ENCODE assay signal across 8 cellular contexts in the genomic region with DNA sequence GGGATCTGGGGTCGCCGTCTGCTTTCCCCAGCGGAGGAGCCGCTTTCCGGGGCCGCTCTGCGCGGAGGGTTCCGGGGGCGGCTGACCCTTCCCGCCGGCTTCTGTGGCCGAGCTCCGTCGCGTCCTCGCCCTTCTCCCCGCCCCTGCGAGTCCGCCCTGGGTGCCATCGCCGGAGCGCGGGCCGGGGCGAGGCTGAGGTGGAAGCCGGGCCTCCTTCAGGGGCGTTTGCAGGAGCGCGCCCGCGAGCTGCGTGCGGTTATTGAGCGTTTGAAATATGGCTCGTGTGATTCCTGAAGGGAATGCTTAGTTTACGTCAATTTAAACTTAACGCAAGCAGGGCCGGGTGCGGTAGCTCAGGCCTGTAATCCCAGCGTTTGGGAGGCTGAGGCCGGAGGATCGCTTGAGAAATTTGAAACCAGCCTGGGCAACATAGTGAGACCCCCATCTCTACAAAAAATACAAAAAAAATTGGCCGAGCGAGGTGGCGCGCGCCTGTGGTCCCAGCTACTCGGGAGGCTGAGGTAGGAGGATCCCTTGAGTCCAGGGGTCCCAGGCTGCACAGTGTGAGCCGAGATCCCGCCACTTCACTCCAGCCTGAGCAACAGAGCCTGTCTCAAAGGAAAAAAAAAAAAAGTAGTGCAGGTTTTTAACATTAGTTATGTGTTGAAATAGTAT. TPM values are rescaled to one million over a fixed set of nuclear protein-coding genes. Genes with fewer than 3 reads are reported as not detected.
DNase-seq lines count a peak whose midpoint lies in the region; ATAC-seq and TF ChIP-seq lines count a peak whose summit lies in the region.

No MANE protein-coding gene starts in this region.

- peaks cover 7% of the 10 kb centered on the region for H3K36me3 ChIP-seq in right atrium auricular region
- peaks cover 0 to 13% of the 10 kb centered on the region in 2 donors for H3K36me3 ChIP-seq in gastrocnemius medialis

- intact Hi-C loops in gastrocnemius medialis (cut with DNase I; ENCODE audit: low total_unique reads), result loop anchor here (5.0 kb wide), 1 partner anchor 51 kb away; the partner anchor contains the start of gene ANKLE2

- peaks cover 0 to 18% of the 10 kb centered on the region in 2 donors for H3K4me1 ChIP-seq in right atrium auricular region
- peaks cover 16 to 18% of the 10 kb centered on the region in 2 donors for H3K4me1 ChIP-seq in gastrocnemius medialis

- no peak for TF ChIP-seq POLR2A in gastrocnemius medialis (IDR thresholded peaks at IDR 0.05)

- TF ChIP-seq CTCF in AG10803 (conservative IDR thresholded peaks at IDR 0.05; ENCODE audit: low read length) (no peak), HL-60 (IDR thresholded peaks at IDR 0.05; ENCODE audit: insufficient read depth, low read length) (no peak), right atrium auricular region (IDR thresholded peaks at IDR 0.05) (no peak), gastrocnemius medialis (IDR thresholded peaks at IDR 0.05 in 4 of 5, conservative IDR thresholded peaks at IDR 0.05 in 1 of 5) (no peak)

- in situ Hi-C loops in gastrocnemius medialis (cut with MboI; ENCODE audit: low sequenced_read_pairs in 4 of 4), result no loop called here

- H3K9me3 ChIP-seq in right atrium auricular region (no peaks in the 10 kb centered on the region), gastrocnemius medialis (no peaks in the 10 kb centered on the region)

- DNase-seq in AG10803 (ENCODE audit: low read depth), result no peak
- DNase-seq in HL-60 (ENCODE audit: low read depth in 1 of 2, low spot score in 1 of 2), result peak in 1 of 2 experiments; percentile 25
- DNase-seq in activated T-cell treated with anti-CD3 and anti-CD28 coated beads, Interleukin-2, amount 50 U/mL, for 48 hours, result peak; percentile 48 to 59
- no peak for DNase-seq in right atrium auricular region (ENCODE audit: low spot score)
- DNase-seq in gastrocnemius medialis, result no peak
- no peak for DNase-seq in NCI-H1436 (lab: John Stamatoyannopoulos, UW)
- DNase-seq in T1000 (lab: John Stamatoyannopoulos, UW), result no peak

- peak; percentile 25 for ATAC-seq in GM19438 (IDR thresholded peaks at IDR 0.05; ENCODE audit: low read depth, unreplicated experiment)
- peak in 1 of 2 donors; percentile 25 for ATAC-seq in gastrocnemius medialis

- H3K27ac ChIP-seq in HL-60 (replicated peaks) (peak overlapping the region; percentile 83), right atrium auricular region (peak overlapping the region in 1 of 2 donors; percentile 54), gastrocnemius medialis (peak overlapping the region; percentile 62 to 94 (median 88))

- H3K27me3 ChIP-seq in HL-60 (ENCODE audit: insufficient read depth, poor library complexity, severe bottlenecking) (no peaks in the 10 kb centered on the region), right atrium auricular region (no peaks in the 10 kb centered on the region), gastrocnemius medialis (no peaks in the 10 kb centered on the region)

- H3K4me3 ChIP-seq in AG10803 (ENCODE audit: low read length) (peak overlapping the region; percentile 86), HL-60 (replicated peaks; ENCODE audit: insufficient read depth, low read length) (peak overlapping the region; percentile 91), right atrium auricular region (peak overlapping the region; percentile 71 to 83), gastrocnemius medialis (peak overlapping the region; percentile 74 to 98 (median 87))

RNA-seq across cellular contexts. Expression of gene PGAM5, which starts 0.7 kb away (rescaled TPM):
- 10 to 100 TPM; 12.8 to 20.0 TPM for total RNA-seq in right atrium auricular region
- total RNA-seq in gastrocnemius medialis, result 10 to 100 TPM; 36.6 to 75.1 (median 62.8) TPM

RNA-seq across cellular contexts. Expression of gene PXMP2, which starts 23.9 kb away (rescaled TPM):
- 10 to 100 TPM; 43.0 to 65.7 TPM for total RNA-seq in right atrium auricular region
- 10 to 100 TPM; 16.0 to 44.8 (median 38.6) TPM for total RNA-seq in gastrocnemius medialis

RNA-seq across cellular contexts. Expression of gene POLE, which starts 24.2 kb away (rescaled TPM):
- total RNA-seq in right atrium auricular region (10 to 100 TPM; 10.2 to 13.9 TPM), gastrocnemius medialis (10 to 100 TPM in 2 of 4 donors, 1 to 10 TPM in 2; 7.1 to 18.7 (median 11.1) TPM)

RNA-seq across cellular contexts. Expression of gene ANKLE2, which starts 50.3 kb away (rescaled TPM):
- 10 to 100 TPM; 23.8 to 24.2 TPM for total RNA-seq in right atrium auricular region
- 10 to 100 TPM; 29.6 to 44.9 (median 34.6) TPM for total RNA-seq in gastrocnemius medialis

Comparison
In these comparisons a context has a peak if more than half of its experiments do, and no peak if none do; other contexts are left out.
1. DNase-seq: peak in activated T-cell treated with anti-CD3 and anti-CD28 coated beads, Interleukin-2, amount 50 U/mL, for 48 hours (2 of 2); none in AG10803 (single experiment), right atrium auricular region (single experiment), gastrocnemius medialis (0 of 2), NCI-H1436 (single experiment) and T1000 (single experiment).
2. Peak in every context shown above with its lines, with median percentiles within 50 percentile points of each other: H3K4me3 ChIP-seq.